In genomic region chr3:134852893-134853351, GRCh38 we compare ENCODE assay signal across 9 cellular contexts. TPM values are rescaled to one million over a fixed set of nuclear protein-coding genes. Genes with fewer than 3 reads are reported as not detected.
DNase-seq lines count a peak whose midpoint lies in the region; ATAC-seq and TF ChIP-seq lines count a peak whose summit lies in the region.
"Had no signal": no experiment of that assay in that cellular context is flagged by ENCODE, and none has a peak within 500 bp of the region (broad histone marks: within the 10 kb centered on the region; RNA-seq: fewer than 3 reads in every experiment).

No MANE protein-coding gene starts in this region.

- H3K14ac ChIP-seq in IMR-90 (replicated peaks; ENCODE audit: low read depth, low read length), result no peak overlapping the region

- TF ChIP-seq EP300 in gastroesophageal sphincter (IDR thresholded peaks at IDR 0.05) (no peak), sigmoid colon (IDR thresholded peaks at IDR 0.05) (no peak)

- H3K9me3 ChIP-seq in IMR-90 (ENCODE audit: control insufficient read depth, insufficient read depth, low read length) (no peaks in the 10 kb centered on the region), mucosa of descending colon (no peaks in the 10 kb centered on the region), gastroesophageal sphincter (no peaks in the 10 kb centered on the region), sigmoid colon (no peaks in the 10 kb centered on the region)

- dilution Hi-C loops in IMR-90 (cut with HindIII; ENCODE audit: low sequenced_read_pairs, unreplicated experiment), result no loop called here

- no peak for TF ChIP-seq RAD21 in IMR-90 (IDR thresholded peaks at IDR 0.05; ENCODE audit: low read length)

- intact Hi-C loops in IMR-90 (cut with micrococcal nuclease), result no loop called here
- intact Hi-C loops in mucosa of descending colon (cut with DNase I, micrococcal nuclease), result no loop called here
- intact Hi-C loops in sigmoid colon (cut with DNase I), result no loop called here

- DNase-seq in IMR-90 (no peak), mucosa of descending colon (no peak), sigmoid colon (no peak)
- DNase-seq in activated effector memory CD4-positive, alpha-beta T cell treated with anti-CD3 and anti-CD28 coated beads, Interleukin-2, amount 50 U/mL, for 16 hours, result no peak
- DNase-seq: foreskin fibroblast had no signal

- H3K4ac ChIP-seq in IMR-90 (ENCODE audit: low read depth, low read length), result no peak overlapping the region

- H3K18ac ChIP-seq in IMR-90 (ENCODE audit: low read depth, low read length), result no peak overlapping the region

- H3K9me1 ChIP-seq in IMR-90 (ENCODE audit: insufficient read depth, low read length), result no peaks in the 10 kb centered on the region

- H3K27me3 ChIP-seq in IMR-90 (ENCODE audit: control insufficient read depth, insufficient read depth, low read length) (no peaks in the 10 kb centered on the region; the same call in 1 of the 2 replicates), gastroesophageal sphincter (no peaks in the 10 kb centered on the region), sigmoid colon (no peaks in the 10 kb centered on the region)

- no peak overlapping the region for H4K5ac ChIP-seq in IMR-90 (ENCODE audit: low read depth, low read length)

- ATAC-seq in GM18870 (IDR thresholded peaks at IDR 0.05; ENCODE audit: unreplicated experiment), result peak; percentile 95
- peak; percentile 97 for ATAC-seq in GM21723 (IDR thresholded peaks at IDR 0.05; ENCODE audit: unreplicated experiment)
- no peak for ATAC-seq in IMR-90 (ENCODE audit: low read depth)
- peak; percentile 69 for ATAC-seq in mucosa of descending colon
- no peak for ATAC-seq in gastroesophageal sphincter
- ATAC-seq: K562 had no signal

- no peaks in the 10 kb centered on the region for H3K36me3 ChIP-seq in IMR-90 (ENCODE audit: control insufficient read depth, insufficient read depth, low read length)
- no peaks in the 10 kb centered on the region for H3K36me3 ChIP-seq in mucosa of descending colon (ENCODE audit: low read depth)
- H3K36me3 ChIP-seq in gastroesophageal sphincter, result no peaks in the 10 kb centered on the region
- no peaks in the 10 kb centered on the region for H3K36me3 ChIP-seq in sigmoid colon

- no peak overlapping the region for H3K23ac ChIP-seq in IMR-90 (ENCODE audit: low read depth, low read length)

- no peaks in the 10 kb centered on the region for H4K20me1 ChIP-seq in IMR-90 (ENCODE audit: insufficient read depth, low read length)

- H2AK5ac ChIP-seq in IMR-90 (ENCODE audit: low read depth, low read length), result no peak overlapping the region

- H3K4me1 ChIP-seq in IMR-90 (ENCODE audit: control insufficient read depth, insufficient read depth, low read length), result no peaks in the 10 kb centered on the region
- H3K4me1 ChIP-seq in mucosa of descending colon (ENCODE audit: low read depth), result no peaks in the 10 kb centered on the region
- peaks cover 0 to 7% (median 0%) of the 10 kb centered on the region in 3 donors for H3K4me1 ChIP-seq in gastroesophageal sphincter
- H3K4me1 ChIP-seq in sigmoid colon, result peaks cover 0 to 13% (median 0%) of the 10 kb centered on the region in 4 donors

- H3K4me2 ChIP-seq in IMR-90 (ENCODE audit: low read depth, low read length), result no peak overlapping the region

- H3K4me3 ChIP-seq in IMR-90 (ENCODE audit: insufficient read depth, low read depth, low read length), result no peak overlapping the region
- no peak overlapping the region for H3K4me3 ChIP-seq in mucosa of descending colon
- no peak overlapping the region for H3K4me3 ChIP-seq in gastroesophageal sphincter
- no peak overlapping the region for H3K4me3 ChIP-seq in sigmoid colon
- H3K4me3 ChIP-seq: K562 had no signal

- WGBS in IMR-90 (ENCODE audit: extremely low coverage in 2 of 2, insufficient read length in 1 of 2), 2 experiments, result 60% methylated on average over 1 of the region's 4 CpGs; no CpG with 5 or more reads in 1 of the 2 experiments
- WGBS in gastroesophageal sphincter (ENCODE audit: low coverage in 1 of 2), 2 donors, result 60 to 83% methylated on average over 2 of the region's 4 CpGs
- 38 to 66% methylated on average over 4 of the region's 4 CpGs for WGBS in sigmoid colon, 2 donors

- no peak overlapping the region for H2BK5ac ChIP-seq in IMR-90 (ENCODE audit: low read depth, low read length, poor library complexity, severe bottlenecking)

- CTCF ChIA-PET in IMR-90 (lab: Yijun Ruan, JAX), result no interaction called here

- TF ChIP-seq POLR2A in IMR-90 (IDR thresholded peaks at IDR 0.05; ENCODE audit: low read depth, low read length) (no peak), gastroesophageal sphincter (IDR thresholded peaks at IDR 0.05) (no peak), sigmoid colon (IDR thresholded peaks at IDR 0.05) (no peak)

- H2AFZ ChIP-seq in IMR-90 (replicated peaks; ENCODE audit: low read length, poor library complexity), result peak overlapping the region; percentile 7

- no peak for TF ChIP-seq CTCF in IMR-90 (conservative IDR thresholded peaks at IDR 0.05; ENCODE audit: low read depth, low read length)
- no peak for TF ChIP-seq CTCF in mucosa of descending colon (IDR thresholded peaks at IDR 0.05)
- no peak for TF ChIP-seq CTCF in gastroesophageal sphincter (IDR thresholded peaks at IDR 0.05)
- no peak for TF ChIP-seq CTCF in sigmoid colon (IDR thresholded peaks at IDR 0.05)

- POLR2A ChIA-PET in IMR-90 (lab: Charles Lee; ENCODE audit: unreplicated experiment), result no interaction called here

- H4K8ac ChIP-seq in IMR-90 (ENCODE audit: low read depth in 2 of 2, low read length in 2 of 2), result no peak overlapping the region

- no peak overlapping the region for H2BK20ac ChIP-seq in IMR-90 (ENCODE audit: low read depth, low read length)

- H3K27ac ChIP-seq in IMR-90 (ENCODE audit: insufficient read depth, low read length), result no peak overlapping the region
- no peak overlapping the region for H3K27ac ChIP-seq in gastroesophageal sphincter
- H3K27ac ChIP-seq in sigmoid colon, result no peak overlapping the region

- H3K56ac ChIP-seq in IMR-90 (ENCODE audit: extremely low read depth, insufficient read depth, low read length), result no peak overlapping the region

- H4K91ac ChIP-seq in IMR-90 (ENCODE audit: insufficient read depth, low read depth, low read length), result no peak overlapping the region

- BruUV-seq in IMR-90 (replicated peaks; lab: Mats Ljungman, UMichigan), result no TSS peak

- H3K79me1 ChIP-seq in IMR-90 (ENCODE audit: low read depth in 1 of 2, low read length in 2 of 2), result no peaks in the 10 kb centered on the region

- H2BK15ac ChIP-seq in IMR-90 (ENCODE audit: low read depth, low read length), result no peak overlapping the region

- H2BK120ac ChIP-seq in IMR-90 (ENCODE audit: low read depth, low read length), result no peak overlapping the region

- in situ Hi-C loops in IMR-90 (cut with MboI; ENCODE audit: low sequenced_read_pairs), result no loop called here

- H2AK9ac ChIP-seq in IMR-90 (replicated peaks; ENCODE audit: low read depth, low read length, poor library complexity), result no peak overlapping the region

- no peak overlapping the region for H3K9ac ChIP-seq in IMR-90 (ENCODE audit: low read depth, low read length)

TF ChIP-seq in IMR-90, 13 proteins besides CTCF, POLR2A, EP300 and RAD21:
- TF ChIP-seq CHD1 (IDR thresholded peaks at IDR 0.05; ENCODE audit: low read depth, low read length) (no peak), MAFK (IDR thresholded peaks at IDR 0.05; ENCODE audit: low read depth, low read length) (no peak), MAZ (IDR thresholded peaks at IDR 0.05; ENCODE audit: borderline replicate concordance, low read depth, low read length) (no peak)

RNA-seq across cellular contexts. Expression of gene EPHB1, which starts 57.9 kb away (rescaled TPM):
- total RNA-seq in IMR-90 (2012; rRNA removed), result under 0.01 and 0.36 TPM in 2 replicates
- polyA plus RNA-seq in IMR-90 (2012; rRNA removed), result 0.17 and 0.19 TPM in 2 replicates
- 0.16 and 0.19 TPM in 2 replicates for polyA plus RNA-seq in IMR-90 (2012; cell fraction: cytosol; rRNA removed)
- polyA plus RNA-seq in IMR-90 (2012; cell fraction: nucleus; rRNA removed; ENCODE audit: low replicate concordance), result 0.16 and 0.23 TPM in 2 replicates
- 1 to 10 TPM in 1 of 3 donors, under 1 TPM in 2; 0.31 to 6.9 (median 0.64) TPM for total RNA-seq in mucosa of descending colon
- 1 to 10 TPM in 2 of 4 donors, under 1 TPM in 1, not detected in 1; 0.81 to 5.7 (median 2.5) TPM for total RNA-seq in gastroesophageal sphincter
- 10 to 100 TPM in 2 of 4 donors, 1 to 10 TPM in 2; 2.5 to 17.3 (median 10.0) TPM for total RNA-seq in sigmoid colon
- under 1 TPM in 1 of 3 donors, not detected in 2; 0.29 TPM for polyA plus RNA-seq in sigmoid colon
- polyA plus RNA-seq: K562 had no signal

Comparison
In these comparisons a context has a peak if more than half of its experiments do, and no peak if none do; other contexts are left out.
1. ATAC-seq: peak in GM18870 (single experiment), GM21723 (single experiment) and mucosa of descending colon (single experiment); none in IMR-90 (single experiment) and gastroesophageal sphincter (single experiment).